ENCODE assay signal across 14 cellular contexts in genomic region chr4:3446631-3447320, GRCh38. TPM values are rescaled to one million over a fixed set of nuclear protein-coding genes. Genes with fewer than 3 reads are reported as not detected.
DNase-seq lines count a peak whose midpoint lies in the region; ATAC-seq lines count a peak whose summit lies in the region.
"Had no signal": no experiment of that assay in that cellular context is flagged by ENCODE, and none has a peak within 500 bp of the region (broad histone marks: within the 10 kb centered on the region; RNA-seq: fewer than 3 reads in every experiment).

No MANE protein-coding gene starts in this region.

- peak overlapping the region in 8 of 11 experiments; percentile 7 to 91 (median 76); a peak in 11 of 22 replicates for H3K4me2 ChIP-seq in BLaER1 treated with 17β-estradiol and CSF1 and Interleukin-3, amounts not matched to agents 10 nM and 100 nM
- H3K4me2 ChIP-seq in neuronal stem cell (ENCODE audit: insufficient read depth, low read length, poor library complexity, severe bottlenecking), result no peak overlapping the region
- H3K4me2 ChIP-seq: A549 had no signal

- WGBS in right cardiac atrium, result 93% methylated on average over 22 of the region's 22 CpGs
- WGBS in neuronal stem cell (ENCODE audit: extremely low coverage in 2 of 2, insufficient read length in 2 of 2, insufficient replicate concordance in 1 of 2), 2 donors, result no CpG with 5 or more reads among the region's 22 CpGs

- H3K27ac ChIP-seq in BLaER1 treated with 17β-estradiol and CSF1 and Interleukin-3, amounts not matched to agents 10 nM and 100 nM, result no peak overlapping the region
- H3K27ac ChIP-seq in right cardiac atrium (ENCODE audit: low read length), result no peak overlapping the region
- no peak overlapping the region for H3K27ac ChIP-seq in neuronal stem cell (replicated peaks; ENCODE audit: low read length)
- H3K27ac ChIP-seq: A549, GM23248 had no signal

- H3K23ac ChIP-seq in neuronal stem cell (ENCODE audit: low read depth, low read length, poor library complexity), result peak overlapping the region; percentile 65

- H3K27me3 Mint-ChIP-seq in immature natural killer cell (ENCODE audit: low read depth in 3 of 3), result peaks cover 0 to 2% (median 0%) of the 10 kb centered on the region in 3 donors

- peak overlapping the region; percentile 35 for H3K18ac ChIP-seq in neuronal stem cell (ENCODE audit: low read length)

- H4K91ac ChIP-seq in neuronal stem cell (ENCODE audit: low read depth, low read length, poor library complexity), result peak overlapping the region; percentile 43

- peak overlapping the region; percentile 35 for H2BK5ac ChIP-seq in neuronal stem cell (ENCODE audit: low read length)

- peaks cover 0 to 46% (median 0%) of the 10 kb centered on the region in 11 experiments; a peak in 8 of 22 replicates for H4K20me1 ChIP-seq in BLaER1 treated with 17β-estradiol and CSF1 and Interleukin-3, amounts not matched to agents 10 nM and 100 nM

- H3K36me3 ChIP-seq in BLaER1 treated with 17β-estradiol and CSF1 and Interleukin-3, amounts not matched to agents 10 nM and 100 nM, result no peaks in the 10 kb centered on the region
- H3K36me3 ChIP-seq in neuronal stem cell (replicated peaks in 1 of 2; ENCODE audit: control insufficient read depth in 2 of 2, insufficient read depth in 2 of 2, low read length in 2 of 2), result no peaks in the 10 kb centered on the region
- H3K36me3 ChIP-seq: BE2C had no signal

- H2AK5ac ChIP-seq in neuronal stem cell (ENCODE audit: low read depth, low read length), result peak overlapping the region; percentile 97

- H3K36me3 Mint-ChIP-seq in immature natural killer cell, result no peaks in the 10 kb centered on the region

- H3K9me3 ChIP-seq in BLaER1 treated with 17β-estradiol and CSF1 and Interleukin-3, amounts not matched to agents 10 nM and 100 nM (replicated peaks in 1 of 11), result no peaks in the 10 kb centered on the region
- H3K9me3 ChIP-seq in right cardiac atrium (ENCODE audit: control insufficient read depth, low read length), result no peaks in the 10 kb centered on the region
- no peaks in the 10 kb centered on the region for H3K9me3 ChIP-seq in neuronal stem cell (replicated peaks in 1 of 2; ENCODE audit: control insufficient read depth in 2 of 2, insufficient read depth in 1 of 2, low read depth in 1 of 2, low read length in 2 of 2)
- H3K9me3 ChIP-seq: A549, BE2C had no signal

- H3K9ac ChIP-seq in BLaER1 treated with 17β-estradiol and CSF1 and Interleukin-3, amounts not matched to agents 10 nM and 100 nM, result no peak overlapping the region
- H3K9ac ChIP-seq in neuronal stem cell (ENCODE audit: low read depth, low read length, poor library complexity), result no peak overlapping the region
- H3K9ac ChIP-seq: GM23248 had no signal

- intact Hi-C loops in right cardiac atrium (cut with DNase I), result no loop called here

- peak overlapping the region; percentile 45 for H2BK15ac ChIP-seq in neuronal stem cell (ENCODE audit: low read length)

- ATAC-seq in right cardiac atrium (no peak), GM18870 (IDR thresholded peaks at IDR 0.05; ENCODE audit: unreplicated experiment) (no peak)
- ATAC-seq: A549 had no signal

- peaks cover 0 to 25% (median 0%) of the 10 kb centered on the region in 11 experiments; a peak in 7 of 22 replicates for H3K27me3 ChIP-seq in BLaER1 treated with 17β-estradiol and CSF1 and Interleukin-3, amounts not matched to agents 10 nM and 100 nM
- H3K27me3 ChIP-seq in right cardiac atrium (ENCODE audit: control insufficient read depth, insufficient read depth), result no peaks in the 10 kb centered on the region
- no peaks in the 10 kb centered on the region for H3K27me3 ChIP-seq in neuronal stem cell (ENCODE audit: control insufficient read depth in 3 of 3, insufficient read depth in 3 of 3, low read depth in 1 of 3, low read length in 3 of 3)
- H3K27me3 ChIP-seq: BE2C had no signal

- H2BK120ac ChIP-seq in neuronal stem cell (ENCODE audit: low read depth, low read length), result peak overlapping the region; percentile 72

- peaks cover 14 to 67% (median 43%) of the 10 kb centered on the region in 10 experiments for H3K4me1 ChIP-seq in BLaER1 treated with 17β-estradiol and CSF1 and Interleukin-3, amounts not matched to agents 10 nM and 100 nM
- H3K4me1 ChIP-seq in right cardiac atrium (ENCODE audit: control insufficient read depth, insufficient read depth, low read length) (no peaks in the 10 kb centered on the region), neuronal stem cell (ENCODE audit: control insufficient read depth in 2 of 2, insufficient read depth in 1 of 2, low read depth in 1 of 2, low read length in 2 of 2) (peaks cover 7% of the 10 kb centered on the region in 2 donors)
- H3K4me1 ChIP-seq: A549, BE2C had no signal

- no peak overlapping the region for H3K27ac Mint-ChIP-seq in immature natural killer cell
- H3K27ac Mint-ChIP-seq: H9 had no signal

- H3K4me1 Mint-ChIP-seq in immature natural killer cell, result no peaks in the 10 kb centered on the region
- H3K4me1 Mint-ChIP-seq: H9 had no signal

- H3K79me1 ChIP-seq in neuronal stem cell (ENCODE audit: low read depth, low read length), result no peaks in the 10 kb centered on the region

- peak overlapping the region; percentile 97 for H3K14ac ChIP-seq in neuronal stem cell (ENCODE audit: low read length)

- no peak overlapping the region for H3K4ac ChIP-seq in neuronal stem cell (ENCODE audit: low read length)

- H4K8ac ChIP-seq in neuronal stem cell (ENCODE audit: low read depth, low read length), result no peak overlapping the region

- H2BK12ac ChIP-seq in neuronal stem cell (ENCODE audit: low read length), result no peak overlapping the region

- DNase-seq in 8988T (peak; percentile 45), right cardiac atrium (peak; percentile 12 to 57 (median 22)), neuronal stem cell (ENCODE audit: low spot score) (no peak), GF-D8 (lab: John Stamatoyannopoulos, UW) (no peak), immature natural killer cell (no peak)
- DNase-seq: BE2C, DMS53, GM23248, H9 had no signal

- no peaks in the 10 kb centered on the region for H3K9me3 Mint-ChIP-seq in immature natural killer cell
- H3K9me3 Mint-ChIP-seq: H9 had no signal

- no peak overlapping the region for H2AFZ ChIP-seq in neuronal stem cell (ENCODE audit: low read length)
- H2AFZ ChIP-seq: GM23248 had no signal

- no peak overlapping the region for H3K4me3 Mint-ChIP-seq in immature natural killer cell
- H3K4me3 Mint-ChIP-seq: H9 had no signal

- no peak overlapping the region for H3K4me3 ChIP-seq in BLaER1 treated with 17β-estradiol and CSF1 and Interleukin-3, amounts not matched to agents 10 nM and 100 nM
- H3K4me3 ChIP-seq in right cardiac atrium (ENCODE audit: low read length), result no peak overlapping the region
- no peak overlapping the region for H3K4me3 ChIP-seq in neuronal stem cell (ENCODE audit: low read length in 2 of 2)
- H3K4me3 ChIP-seq: A549, GM23248 had no signal

RNA-seq across cellular contexts. Expression of gene HGFAC, which starts 5.0 kb away (rescaled TPM):
- under 1 TPM in 3 of 4 donors, not detected in 1; 0.31 to 0.62 (median 0.31) TPM for total RNA-seq in right cardiac atrium
- polyA plus RNA-seq in right cardiac atrium (0.14 TPM), immature natural killer cell (not detected)
- 0.59 TPM for polyA plus RNA-seq in neuronal stem cell (2013, experiment 1 of 2)
- polyA plus RNA-seq in neuronal stem cell (2013, experiment 2 of 2), result 0.61 TPM
- total RNA-seq: GM23248, HT1080 had no signal
- polyA plus RNA-seq: AG04450, GM23248 had no signal

RNA-seq across cellular contexts. Expression of gene DOK7, which starts 16.3 kb away (rescaled TPM):
- total RNA-seq in right cardiac atrium, result 10 to 100 TPM; 28.9 to 40.0 (median 34.5) TPM
- 36.3 TPM for polyA plus RNA-seq in right cardiac atrium
- polyA plus RNA-seq in neuronal stem cell (2013, experiment 1 of 2), result 0.14 TPM
- polyA plus RNA-seq in neuronal stem cell (2013, experiment 2 of 2), result 0.11 TPM
- 1 to 10 TPM in 2 of 3 donors, not detected in 1; 4.2 to 4.8 TPM for polyA plus RNA-seq in immature natural killer cell
- total RNA-seq: GM23248, HT1080 had no signal
- polyA plus RNA-seq: AG04450, GM23248 had no signal

Comparison
In these comparisons a context has a peak if more than half of its experiments do, and no peak if none do; other contexts are left out.
1. DNase-seq: peak in 8988T (single experiment) and right cardiac atrium (3 of 3); none in neuronal stem cell (single experiment), GF-D8 (single experiment) and immature natural killer cell (0 of 3).